17 cellular contexts compared by ENCODE assay signal in genomic region chr1:225990705-225991464, GRCh38. TPM values are rescaled to one million over a fixed set of nuclear protein-coding genes. Genes with fewer than 3 reads are reported as not detected.
DNase-seq lines count a peak whose midpoint lies in the region; ATAC-seq and TF ChIP-seq lines count a peak whose summit lies in the region.
"Had no signal": no experiment of that assay in that cellular context is flagged by ENCODE, and none has a peak within 500 bp of the region (broad histone marks: within the 10 kb centered on the region; RNA-seq: fewer than 3 reads in every experiment).

No MANE protein-coding gene starts in this region.

- peaks cover 92% of the 10 kb centered on the region for H3K36me3 ChIP-seq in suprapubic skin

- no peak for TF ChIP-seq CTCF in suprapubic skin (IDR thresholded peaks at IDR 0.05)
- no peak for TF ChIP-seq CTCF in foreskin fibroblast (IDR thresholded peaks at IDR 0.05; ENCODE audit: low read depth, low read length)

- 87% methylated on average over 5 of the region's 5 CpGs for WGBS in suprapubic skin

- H3K36me3 Mint-ChIP-seq in activated T-cell treated with anti-CD3 and anti-CD28 coated beads, Interleukin-2, amount 50 U/mL, for 24 hours (ENCODE audit: low read depth) = peaks cover 97% of the 10 kb centered on the region
- H3K36me3 Mint-ChIP-seq in activated T-helper 2 cell treated with anti-CD3 and anti-CD28 coated beads, Interferon-gamma antibody, Interleukin-2, Interleukin-4, amounts not matched to agents 10 μg/mL and 5 μg/mL and 100 μg/mL, durations not matched to agents 14 hours and 24 hours and 36 hours (ENCODE audit: low read depth) = peaks cover 81% of the 10 kb centered on the region
- peaks cover 80% of the 10 kb centered on the region for H3K36me3 Mint-ChIP-seq in stimulated activated naive CD8-positive, alpha-beta T cell treated with anti-CD3 and anti-CD28 coated beads, Interleukin-15, Interleukin-2, amounts not matched to agents 100 ng/mL and 50 ng/mL, for 24 hours (ENCODE audit: low read depth)

- H3K27ac Mint-ChIP-seq in activated T-cell treated with anti-CD3 and anti-CD28 coated beads, Interleukin-2, amount 50 U/mL, for 24 hours = peak overlapping the region; percentile 88
- H3K27ac Mint-ChIP-seq in activated T-helper 2 cell treated with anti-CD3 and anti-CD28 coated beads, Interferon-gamma antibody, Interleukin-2, Interleukin-4, amounts not matched to agents 10 μg/mL and 5 μg/mL and 100 μg/mL, durations not matched to agents 14 hours and 24 hours and 36 hours = peak overlapping the region; percentile 62
- peak overlapping the region; percentile 81 for H3K27ac Mint-ChIP-seq in stimulated activated naive CD8-positive, alpha-beta T cell treated with anti-CD3 and anti-CD28 coated beads, Interleukin-15, Interleukin-2, amounts not matched to agents 100 ng/mL and 50 ng/mL, for 24 hours
- H3K27ac Mint-ChIP-seq: type B pancreatic cell had no signal

- H3K9me3 ChIP-seq in suprapubic skin = no peaks in the 10 kb centered on the region

- H3K27me3 Mint-ChIP-seq in activated T-cell treated with anti-CD3 and anti-CD28 coated beads, Interleukin-2, amount 50 U/mL, for 24 hours = no peaks in the 10 kb centered on the region
- H3K27me3 Mint-ChIP-seq in activated T-helper 2 cell treated with anti-CD3 and anti-CD28 coated beads, Interferon-gamma antibody, Interleukin-2, Interleukin-4, amounts not matched to agents 10 μg/mL and 5 μg/mL and 100 μg/mL, durations not matched to agents 14 hours and 24 hours and 36 hours (ENCODE audit: low read depth) = no peaks in the 10 kb centered on the region
- H3K27me3 Mint-ChIP-seq in stimulated activated naive CD8-positive, alpha-beta T cell treated with anti-CD3 and anti-CD28 coated beads, Interleukin-15, Interleukin-2, amounts not matched to agents 100 ng/mL and 50 ng/mL, for 24 hours = no peaks in the 10 kb centered on the region
- H3K27me3 Mint-ChIP-seq: type B pancreatic cell had no signal

- DNase-seq in activated T-cell treated with anti-CD3 and anti-CD28 coated beads, Interleukin-2, amount 50 U/mL, for 24 hours = no peak
- no peak for DNase-seq in activated T-cell treated with anti-CD3 and anti-CD28 coated beads, Interleukin-2, amount 50 U/mL, for 1 hour
- no peak for DNase-seq in activated T-helper 2 cell treated with anti-CD3 and anti-CD28 coated beads, Interferon-gamma antibody, Interleukin-2, Interleukin-4, amounts not matched to agents 10 μg/mL and 5 μg/mL and 100 μg/mL, durations not matched to agents 14 hours and 24 hours and 36 hours (ENCODE audit: low spot score)
- DNase-seq in suprapubic skin (ENCODE audit: low spot score in 2 of 2) = no peak
- no peak for DNase-seq in foreskin fibroblast
- DNase-seq: DMS53, hippocampal formation had no signal

- H3K27me3 ChIP-seq in suprapubic skin = no peaks in the 10 kb centered on the region
- H3K27me3 ChIP-seq: cardiac muscle cell had no signal

- H3K4me1 ChIP-seq in suprapubic skin = peaks cover 2% of the 10 kb centered on the region

- intact Hi-C loops in activated T-helper 2 cell treated with anti-CD3 and anti-CD28 coated beads, Interferon-gamma antibody, Interleukin-2, Interleukin-4, amounts not matched to agents 10 μg/mL and 5 μg/mL and 100 μg/mL, durations not matched to agents 14 hours and 24 hours and 36 hours (cut with micrococcal nuclease) = no loop called here

- ATAC-seq in HG03439 (IDR thresholded peaks at IDR 0.05; ENCODE audit: unreplicated experiment) (peak; percentile 50), HG03520 (IDR thresholded peaks at IDR 0.05; ENCODE audit: unreplicated experiment) (no peak)

- no peak overlapping the region for H3K27ac ChIP-seq in suprapubic skin
- H3K27ac ChIP-seq: cardiac muscle cell, epithelial cell of prostate had no signal

- no peaks in the 10 kb centered on the region for H3K9me3 Mint-ChIP-seq in activated T-cell treated with anti-CD3 and anti-CD28 coated beads, Interleukin-2, amount 50 U/mL, for 24 hours
- H3K9me3 Mint-ChIP-seq in activated T-helper 2 cell treated with anti-CD3 and anti-CD28 coated beads, Interferon-gamma antibody, Interleukin-2, Interleukin-4, amounts not matched to agents 10 μg/mL and 5 μg/mL and 100 μg/mL, durations not matched to agents 14 hours and 24 hours and 36 hours = no peaks in the 10 kb centered on the region
- H3K9me3 Mint-ChIP-seq in stimulated activated naive CD8-positive, alpha-beta T cell treated with anti-CD3 and anti-CD28 coated beads, Interleukin-15, Interleukin-2, amounts not matched to agents 100 ng/mL and 50 ng/mL, for 24 hours = no peaks in the 10 kb centered on the region
- H3K9me3 Mint-ChIP-seq: type B pancreatic cell had no signal

- peaks cover 50% of the 10 kb centered on the region for H3K4me1 Mint-ChIP-seq in activated T-cell treated with anti-CD3 and anti-CD28 coated beads, Interleukin-2, amount 50 U/mL, for 24 hours (ENCODE audit: low read depth)
- H3K4me1 Mint-ChIP-seq in activated T-helper 2 cell treated with anti-CD3 and anti-CD28 coated beads, Interferon-gamma antibody, Interleukin-2, Interleukin-4, amounts not matched to agents 10 μg/mL and 5 μg/mL and 100 μg/mL, durations not matched to agents 14 hours and 24 hours and 36 hours (ENCODE audit: low read depth) = peaks cover 30% of the 10 kb centered on the region
- peaks cover 48% of the 10 kb centered on the region for H3K4me1 Mint-ChIP-seq in stimulated activated naive CD8-positive, alpha-beta T cell treated with anti-CD3 and anti-CD28 coated beads, Interleukin-15, Interleukin-2, amounts not matched to agents 100 ng/mL and 50 ng/mL, for 24 hours (ENCODE audit: low read depth)

- peak overlapping the region; percentile 21 for H3K4me3 Mint-ChIP-seq in activated T-cell treated with anti-CD3 and anti-CD28 coated beads, Interleukin-2, amount 50 U/mL, for 24 hours
- H3K4me3 Mint-ChIP-seq in activated T-helper 2 cell treated with anti-CD3 and anti-CD28 coated beads, Interferon-gamma antibody, Interleukin-2, Interleukin-4, amounts not matched to agents 10 μg/mL and 5 μg/mL and 100 μg/mL, durations not matched to agents 14 hours and 24 hours and 36 hours (ENCODE audit: low read depth) = peak overlapping the region; percentile 8
- H3K4me3 Mint-ChIP-seq in stimulated activated naive CD8-positive, alpha-beta T cell treated with anti-CD3 and anti-CD28 coated beads, Interleukin-15, Interleukin-2, amounts not matched to agents 100 ng/mL and 50 ng/mL, for 24 hours = peak overlapping the region; percentile 48
- H3K4me3 Mint-ChIP-seq: type B pancreatic cell had no signal

- no peak for TF ChIP-seq EP300 in suprapubic skin (IDR thresholded peaks at IDR 0.05)

- TF ChIP-seq POLR2A in suprapubic skin (IDR thresholded peaks at IDR 0.05) = no peak

- no peak overlapping the region for H3K4me3 ChIP-seq in suprapubic skin
- no peak overlapping the region for H3K4me3 ChIP-seq in foreskin fibroblast (ENCODE audit: low read depth in 1 of 2, low read length in 2 of 2)
- H3K4me3 ChIP-seq: cardiac muscle cell, smooth muscle cell had no signal

RNA-seq across cellular contexts. Expression of gene SDE2, which starts 8.3 kb away (rescaled TPM):
- 22.0 and 22.3 TPM in 2 replicates for total RNA-seq in activated T-helper 2 cell treated with anti-CD3 and anti-CD28 coated beads, Interferon-gamma antibody, Interleukin-2, Interleukin-4, amounts not matched to agents 10 μg/mL and 5 μg/mL and 100 μg/mL, durations not matched to agents 14 hours and 24 hours and 36 hours
- total RNA-seq in suprapubic skin = 10 to 100 TPM; 19.7 to 37.2 (median 26.5) TPM

RNA-seq across cellular contexts. Expression of gene LEFTY2, which starts 49.9 kb away (rescaled TPM):
- not detected in 2 replicates for total RNA-seq in activated T-helper 2 cell treated with anti-CD3 and anti-CD28 coated beads, Interferon-gamma antibody, Interleukin-2, Interleukin-4, amounts not matched to agents 10 μg/mL and 5 μg/mL and 100 μg/mL, durations not matched to agents 14 hours and 24 hours and 36 hours
- under 1 TPM in 1 of 4 donors, not detected in 3; 0.26 TPM for total RNA-seq in suprapubic skin
- total RNA-seq: A673, osteoblast, RPMI7951 had no signal
